ENCODE assay signal across 18 cellular contexts in genomic region chrX:52620650-52621049, GRCh38. TPM values are rescaled to one million over a fixed set of nuclear protein-coding genes. Genes with fewer than 3 reads are reported as not detected.
"Had no signal": no experiment of that assay in that cellular context is flagged by ENCODE, and none has a peak within 500 bp of the region (broad histone marks: within the 10 kb centered on the region; RNA-seq: fewer than 3 reads in every experiment).

No MANE protein-coding gene starts in this region.

RNA-seq across cellular contexts. Expression of gene SSX7, which starts 34.0 kb away (rescaled TPM):
- total RNA-seq: cerebellum, dermis blood vessel endothelial cell, endothelial cell of umbilical vein, esophagus squamous epithelium, heart right ventricle, kidney epithelial cell, left lobe of liver, liver, lung microvascular endothelial cell, myocyte, natural killer cell, occipital lobe, ovary, psoas muscle, stomach, subcutaneous adipose tissue, temporal lobe, upper lobe of left lung had no signal
